ENCODE assay signal across 30 cellular contexts in genomic region chr22:20291249-20291586, GRCh38. TPM values are rescaled to one million over a fixed set of nuclear protein-coding genes. Genes with fewer than 3 reads are reported as not detected.
"Had no signal": no experiment of that assay in that cellular context is flagged by ENCODE, and none has a peak within 500 bp of the region (broad histone marks: within the 10 kb centered on the region; RNA-seq: fewer than 3 reads in every experiment).

No MANE protein-coding gene starts in this region.

- FAIRE-seq: TTC549 had no signal

- H3K9me3 ChIP-seq: ascending aorta had no signal

- H3K4me3 ChIP-seq: ascending aorta had no signal

- H3K4me1 ChIP-seq: ascending aorta had no signal

- ATAC-seq: activated CD8-positive, alpha-beta T cell treated with anti-CD3 and anti-CD28 coated beads for 36 hours; activated naive CD4-positive, alpha-beta T cell treated with anti-CD3 and anti-CD28 coated beads, Interleukin-2, amount 50 U/mL, for 72 hours; activated T-cell treated with anti-CD3 and anti-CD28 coated beads, Interleukin-2, amount 50 U/mL, for 4 hours; activated T-cell treated with anti-CD3 and anti-CD28 coated beads, Interleukin-2, amount 50 U/mL, for 72 hours; activated T-helper 17 cell treated with anti-CD3 and anti-CD28 coated beads, Interleukin-2, amount 50 U/mL, for 72 hours had no signal

- H3K36me3 ChIP-seq: ascending aorta had no signal

- H3K27ac ChIP-seq: ascending aorta, VCaP had no signal

- DNase-seq: activated B cell treated with CpG ODN at 0.5 μM for 24 hours; activated CD4-positive, alpha-beta memory T cell treated with anti-CD3 and anti-CD28 coated beads for 36 hours; activated CD4-positive, alpha-beta T cell treated with anti-CD3 and anti-CD28 coated beads for 4 hours; activated CD4-positive, alpha-beta T cell treated with anti-CD3 and anti-CD28 coated beads, Interleukin-2, amount 10 ng/mL, durations not matched to agents 24 days and 14 days; activated CD4-positive, alpha-beta T cell treated with anti-CD3 and anti-CD28 coated beads, Interleukin-2, amount 50 U/mL, for 1 hour; activated CD4-positive, alpha-beta T cell treated with anti-CD3 and anti-CD28 coated beads, Interleukin-2, amount 50 U/mL, for 4 hours; activated CD4-positive, CD25-positive, alpha-beta regulatory T cell treated with anti-CD3 and anti-CD28 coated beads, Interleukin-2, amount 50 U/mL, for 72 hours; activated CD8-positive, alpha-beta memory T cell treated with anti-CD3 and anti-CD28 coated beads, Interleukin-2, amount 50 U/mL, for 4 hours; activated CD8-positive, alpha-beta T cell treated with anti-CD3 and anti-CD28 coated beads for 36 hours; activated effector memory CD4-positive, alpha-beta T cell treated with anti-CD3 and anti-CD28 coated beads, Interleukin-2, amount 50 U/mL, for 16 hours; activated gamma-delta T cell treated with Interleukin-2 at 50 U/mL for 16 hours; activated naive CD4-positive, alpha-beta T cell; activated naive CD4-positive, alpha-beta T cell treated with anti-CD3 and anti-CD28 coated beads for 36 hours; activated naive CD4-positive, alpha-beta T cell treated with anti-CD3 and anti-CD28 coated beads, Interleukin-2, amount 50 U/mL, for 16 hours; activated naive CD8-positive, alpha-beta T cell treated with anti-CD3 and anti-CD28 coated beads for 36 hours; activated T-cell treated with anti-CD3 and anti-CD28 coated beads for 4 hours; activated T-cell treated with anti-CD3 and anti-CD28 coated beads, Interleukin-2, amount 50 U/mL, for 1 hour; activated T-cell treated with anti-CD3 and anti-CD28 coated beads, Interleukin-2, amount 50 U/mL, for 4 hours; activated T-cell treated with anti-CD3 and anti-CD28 coated beads, Interleukin-2, amount 50 U/mL, for 72 hours; amygdala; anterior cingulate cortex; central memory CD4-positive, alpha-beta T cell; T-helper 1 cell; T-helper 2 cell; T-helper 9 cell had no signal

- H3K27me3 ChIP-seq: ascending aorta had no signal

RNA-seq across cellular contexts. Expression of gene RTN4R, which starts 23.1 kb away (rescaled TPM):
- total RNA-seq: activated B cell treated with CpG ODN at 0.5 μM for 24 hours had no signal
